In genomic region chr17:67491009-67491677, GRCh38 we compare ENCODE assay signal across 9 cellular contexts.
DNase-seq lines count a peak whose midpoint lies in the region; ATAC-seq and TF ChIP-seq lines count a peak whose summit lies in the region.
"Had no signal": no experiment of that assay in that cellular context is flagged by ENCODE, and none has a peak within 500 bp of the region (broad histone marks: within the 10 kb centered on the region; RNA-seq: fewer than 3 reads in every experiment).

No MANE protein-coding gene starts in this region.

- 43 to 72% methylated on average over 18 of the region's 18 CpGs for WGBS in lung, 2 donors

- peak; percentile 80 for ATAC-seq in lung (ENCODE audit: insufficient read depth, low FRiP score)
- no peak for ATAC-seq in HG03439 (IDR thresholded peaks at IDR 0.05; ENCODE audit: unreplicated experiment)
- ATAC-seq in GM21526 (IDR thresholded peaks at IDR 0.05; ENCODE audit: low FRiP score, unreplicated experiment): no peak

- H3K4me3 ChIP-seq in lung: no peak overlapping the region
- H3K4me3 ChIP-seq in tibial artery: peak overlapping the region in 1 of 2 donors; percentile 37
- H3K4me3 ChIP-seq: skin epidermis had no signal

- no peaks in the 10 kb centered on the region for H3K27me3 ChIP-seq in lung (ENCODE audit: control insufficient read depth, insufficient read depth)
- H3K27me3 ChIP-seq in tibial artery: no peaks in the 10 kb centered on the region

- no peaks in the 10 kb centered on the region for H3K9me3 ChIP-seq in lung (ENCODE audit: control insufficient read depth in 2 of 2, insufficient read depth in 1 of 2, low read length in 1 of 2)
- no peaks in the 10 kb centered on the region for H3K9me3 ChIP-seq in tibial artery

- DNase-seq in GM03348 (ENCODE audit: low spot score) (peak; percentile 91), NOMO-1 treated with dmso at 0.1 percent for 144 hours (lab: John Stamatoyannopoulos, UW; ENCODE audit: unreplicated experiment) (peak; percentile 55), ecto neural progenitor cell (ENCODE audit: low spot score) (peak; percentile 72), lung (ENCODE audit: low spot score) (peak; percentile 63), tibial artery (peak; percentile 89 to 96), GM10248 (ENCODE audit: extremely low spot score) (no peak)

- H3K36me3 ChIP-seq in lung (ENCODE audit: control insufficient read depth in 2 of 2, insufficient read depth in 2 of 2, low read length in 2 of 2) (no peaks in the 10 kb centered on the region), tibial artery (no peaks in the 10 kb centered on the region)

- POLR2A ChIA-PET in GM10248 (lab: Yijun Ruan, JAX): interaction anchor here (0.6 kb wide), 1 partner anchor 1050 kb away, joined by 4 read pairs; no protein-coding TSS in a partner anchor

- no peak for TF ChIP-seq CTCF in lung (IDR thresholded peaks at IDR 0.05; ENCODE audit: control extremely low read depth, extremely low read depth)
- no peak for TF ChIP-seq CTCF in tibial artery (IDR thresholded peaks at IDR 0.05)
- TF ChIP-seq CTCF in GM10248 (IDR thresholded peaks at IDR 0.05; ENCODE audit: control extremely low read depth, extremely low read depth, low read depth, missing control alignments): no peak

- CTCF ChIA-PET in GM10248 (lab: Yijun Ruan, JAX): interaction anchor here (2.6 kb wide), 1 partner anchor 16 kb away, joined by 18 read pairs; no protein-coding TSS in a partner anchor

- intact Hi-C loops in tibial artery (cut with DNase I; ENCODE audit: low total_unique reads): no loop called here

- peak overlapping the region in 1 of 2 donors; percentile 86 for H3K27ac ChIP-seq in lung (ENCODE audit: low read depth in 1 of 2, low read length in 1 of 2)
- peak overlapping the region; percentile 50 to 51 for H3K27ac ChIP-seq in tibial artery

- H3K4me1 ChIP-seq in lung (ENCODE audit: control insufficient read depth in 2 of 2, insufficient read depth in 2 of 2, low read length in 2 of 2) (peaks cover 9 to 12% of the 10 kb centered on the region in 2 donors), tibial artery (peaks cover 0 to 24% (median 11%) of the 10 kb centered on the region in 4 donors)
